25 cellular contexts compared by ENCODE assay signal in the genomic region with DNA sequence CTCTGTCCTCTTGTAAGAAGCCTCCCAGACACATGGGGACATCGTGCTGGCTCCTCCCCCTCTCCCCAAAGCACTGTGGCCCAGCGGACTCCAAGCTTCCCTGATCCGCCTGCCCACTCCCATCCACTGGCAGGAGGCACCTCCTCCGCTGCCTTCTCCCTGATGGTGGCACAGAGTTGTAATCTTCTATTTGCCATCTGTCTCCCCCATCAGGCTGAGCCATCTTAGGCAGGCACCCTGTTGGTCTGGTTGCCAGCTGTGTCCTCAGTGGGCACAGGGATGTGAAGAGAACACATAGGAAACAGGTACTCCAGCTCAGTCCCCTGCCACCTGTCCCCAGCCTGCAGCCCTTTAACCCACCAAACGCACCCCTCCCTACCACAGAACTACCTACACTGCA. TPM values are rescaled to one million over a fixed set of nuclear protein-coding genes. Genes with fewer than 3 reads are reported as not detected.
DNase-seq lines count a peak whose midpoint lies in the region; ATAC-seq, FAIRE-seq and TF ChIP-seq lines count a peak whose summit lies in the region.
"Had no signal": no experiment of that assay in that cellular context is flagged by ENCODE, and none has a peak within 500 bp of the region (broad histone marks: within the 10 kb centered on the region; RNA-seq: fewer than 3 reads in every experiment).

No MANE protein-coding gene starts in this region.

- peaks cover 12% of the 10 kb centered on the region for H3K36me3 ChIP-seq in CD4-positive, CD25-positive, alpha-beta regulatory T cell (ENCODE audit: control insufficient read depth, insufficient read depth, low read length)
- H3K36me3 ChIP-seq in colonic mucosa, result peaks cover 6% of the 10 kb centered on the region
- H3K36me3 ChIP-seq: SJSA1 had no signal

- in situ Hi-C loops in KBM-7 (cut with MboI; ENCODE audit: low pct_unique_long_range_greater_than_20kb, low sequenced_read_pairs), result no loop called here

- no peak overlapping the region for H3K4me3 Mint-ChIP-seq in CD4-positive, CD25-positive, alpha-beta regulatory T cell
- H3K4me3 Mint-ChIP-seq in glutamatergic neuron (ENCODE audit: unreplicated experiment), result no peak overlapping the region
- H3K4me3 Mint-ChIP-seq: activated naive CD8-positive, alpha-beta T cell; activated T-helper 1 cell treated with anti-CD3 and anti-CD28 coated beads, Interleukin-12 subunit alpha, Interleukin-12 subunit beta, Interleukin-2, Interleukin-4 antibody, amounts not matched to agents 30 ng/mL and 10 ng/mL and 1 ng/mL, durations not matched to agents 14 hours and 24 hours and 36 hours; CD8-positive, alpha-beta memory T cell; T-helper 1 cell treated with Interleukin-12 subunit alpha and Interleukin-12 subunit beta and Interleukin-4 antibody, amounts not matched to agents 30 μg/mL and 1 μg/mL, for 36 hours had no signal

- intact Hi-C loops in colonic mucosa (cut with DNase I), result no loop called here

- DNase-seq in CD4-positive, CD25-positive, alpha-beta regulatory T cell, result no peak
- DNase-seq in D721Med (ENCODE audit: insufficient read length, low spot score), result no peak
- peak; percentile 89 for DNase-seq in NCI-H69 (lab: John Stamatoyannopoulos, UW)
- DNase-seq in glutamatergic neuron, result no peak
- DNase-seq in KBM-7, result no peak
- no peak for DNase-seq in GM19238 (ENCODE audit: insufficient read length, low spot score)
- no peak for DNase-seq in colonic mucosa
- DNase-seq: activated CD4-positive, alpha-beta T cell treated with anti-CD3 and anti-CD28 coated beads for 48 hours; aorta; CD8-positive, alpha-beta memory T cell; DND-41; HCEC 1CT; left cardiac atrium; mammary epithelial cell; NCI-H146; nucleus accumbens; Peyer's patch; stimulated activated CD4-positive, alpha-beta T cell treated with anti-CD3 and anti-CD28 coated beads, Interleukin-1b, Interleukin-23, amount 100 ng/mL, for 48 hours; upper lobe of right lung had no signal

- H3K27ac ChIP-seq in CD4-positive, CD25-positive, alpha-beta regulatory T cell (ENCODE audit: insufficient read depth, low read length, poor library complexity, severe bottlenecking), result no peak overlapping the region
- no peak overlapping the region for H3K27ac ChIP-seq in colonic mucosa
- H3K27ac ChIP-seq: Peyer's patch, SJSA1, upper lobe of right lung had no signal

- H3K9ac ChIP-seq in colonic mucosa (ENCODE audit: low read depth in 2 of 2, low read length in 2 of 2), result no peak overlapping the region

- H3K4me1 ChIP-seq in CD4-positive, CD25-positive, alpha-beta regulatory T cell (ENCODE audit: control insufficient read depth, insufficient read depth, low read length, poor library complexity, severe bottlenecking), result peaks cover 14% of the 10 kb centered on the region
- no peaks in the 10 kb centered on the region for H3K4me1 ChIP-seq in colonic mucosa
- H3K4me1 ChIP-seq: Peyer's patch, upper lobe of right lung had no signal

- no peak for ATAC-seq in CD4-positive, CD25-positive, alpha-beta regulatory T cell (ENCODE audit: low read depth in 2 of 2)
- ATAC-seq in GM18873 (IDR thresholded peaks at IDR 0.05; ENCODE audit: low FRiP score, unreplicated experiment), result no peak
- ATAC-seq: left cardiac atrium, upper lobe of right lung had no signal

- peaks cover 3% of the 10 kb centered on the region for H3K36me3 Mint-ChIP-seq in CD4-positive, CD25-positive, alpha-beta regulatory T cell
- H3K36me3 Mint-ChIP-seq in glutamatergic neuron (ENCODE audit: unreplicated experiment), result no peaks in the 10 kb centered on the region
- H3K36me3 Mint-ChIP-seq: activated naive CD8-positive, alpha-beta T cell had no signal

- H3K27me3 ChIP-seq in CD4-positive, CD25-positive, alpha-beta regulatory T cell (ENCODE audit: control insufficient read depth, insufficient read depth, low read length), result no peaks in the 10 kb centered on the region
- H3K27me3 ChIP-seq in colonic mucosa, result no peaks in the 10 kb centered on the region
- H3K27me3 ChIP-seq: Peyer's patch, SJSA1, upper lobe of right lung had no signal

- H3K27me3 Mint-ChIP-seq in CD4-positive, CD25-positive, alpha-beta regulatory T cell, result no peaks in the 10 kb centered on the region
- H3K27me3 Mint-ChIP-seq in glutamatergic neuron (ENCODE audit: unreplicated experiment), result peaks cover 4% of the 10 kb centered on the region
- H3K27me3 Mint-ChIP-seq: activated naive CD8-positive, alpha-beta T cell; CD8-positive, alpha-beta memory T cell had no signal

- H3K9me3 ChIP-seq in CD4-positive, CD25-positive, alpha-beta regulatory T cell (ENCODE audit: control insufficient read depth in 2 of 2, low read length in 2 of 2), result no peaks in the 10 kb centered on the region
- no peaks in the 10 kb centered on the region for H3K9me3 ChIP-seq in colonic mucosa
- H3K9me3 ChIP-seq: Peyer's patch, SJSA1, upper lobe of right lung had no signal

- no peak overlapping the region for H3K4me3 ChIP-seq in CD4-positive, CD25-positive, alpha-beta regulatory T cell (ENCODE audit: low read depth, low read length)
- no peak overlapping the region for H3K4me3 ChIP-seq in colonic mucosa
- H3K4me3 ChIP-seq: Peyer's patch, SJSA1, upper lobe of right lung had no signal

- no peaks in the 10 kb centered on the region for H3K9me3 Mint-ChIP-seq in CD4-positive, CD25-positive, alpha-beta regulatory T cell
- peaks cover 2% of the 10 kb centered on the region for H3K9me3 Mint-ChIP-seq in glutamatergic neuron (ENCODE audit: unreplicated experiment)
- H3K9me3 Mint-ChIP-seq: activated T-helper 1 cell treated with anti-CD3 and anti-CD28 coated beads, Interleukin-12 subunit alpha, Interleukin-12 subunit beta, Interleukin-2, Interleukin-4 antibody, amounts not matched to agents 30 ng/mL and 10 ng/mL and 1 ng/mL, durations not matched to agents 14 hours and 24 hours and 36 hours; CD8-positive, alpha-beta memory T cell; T-helper 1 cell treated with Interleukin-12 subunit alpha and Interleukin-12 subunit beta and Interleukin-4 antibody, amounts not matched to agents 30 μg/mL and 1 μg/mL, for 36 hours had no signal

- peak; percentile 10 for TF ChIP-seq CTCF in D721Med (IDR thresholded peaks at IDR 0.05; ENCODE audit: insufficient read depth, missing control alignments)
- TF ChIP-seq CTCF in glutamatergic neuron (IDR thresholded peaks at IDR 0.05; ENCODE audit: partially characterized antibody, unreplicated experiment), result no peak
- no peak for TF ChIP-seq CTCF in colonic mucosa (IDR thresholded peaks at IDR 0.05)

- no peak for FAIRE-seq in D721Med (lab: Jason Lieb, UNC)
- FAIRE-seq: endothelial cell of umbilical vein had no signal

- peaks cover 3 to 50% (median 13%) of the 10 kb centered on the region in 4 donors for H3K4me1 Mint-ChIP-seq in CD4-positive, CD25-positive, alpha-beta regulatory T cell
- H3K4me1 Mint-ChIP-seq in glutamatergic neuron (ENCODE audit: low read depth, unreplicated experiment), result peaks cover 6% of the 10 kb centered on the region

- H3K27ac Mint-ChIP-seq in CD4-positive, CD25-positive, alpha-beta regulatory T cell, result peak overlapping the region in 2 of 3 donors; percentile 25 to 86
- H3K27ac Mint-ChIP-seq in glutamatergic neuron (ENCODE audit: unreplicated experiment), result peak overlapping the region; percentile 55
- H3K27ac Mint-ChIP-seq: activated naive CD8-positive, alpha-beta T cell; activated T-helper 1 cell treated with anti-CD3 and anti-CD28 coated beads, Interleukin-12 subunit alpha, Interleukin-12 subunit beta, Interleukin-2, Interleukin-4 antibody, amounts not matched to agents 30 ng/mL and 10 ng/mL and 1 ng/mL, durations not matched to agents 14 hours and 24 hours and 36 hours; T-helper 1 cell treated with Interleukin-12 subunit alpha and Interleukin-12 subunit beta and Interleukin-4 antibody, amounts not matched to agents 30 μg/mL and 1 μg/mL, for 36 hours had no signal

RNA-seq across cellular contexts. Expression of gene ZDHHC12, which starts 5.4 kb away (rescaled TPM):
- total RNA-seq in CD4-positive, CD25-positive, alpha-beta regulatory T cell, result 25.1 TPM
- polyA plus RNA-seq in CD4-positive, CD25-positive, alpha-beta regulatory T cell, result 10 to 100 TPM; 49.4 to 59.8 (median 54.3) TPM
- total RNA-seq in glutamatergic neuron (ENCODE audit: unreplicated experiment) (18.2 TPM), colonic mucosa (100 to 1,000 TPM in 1 of 2 donors, 10 to 100 TPM in 1; 69.9 to 129 TPM)

RNA-seq across cellular contexts. Expression of gene PKN3, which starts 27.0 kb away (rescaled TPM):
- total RNA-seq in CD4-positive, CD25-positive, alpha-beta regulatory T cell, result 2.6 TPM
- polyA plus RNA-seq in CD4-positive, CD25-positive, alpha-beta regulatory T cell, result under 1 TPM in 3 of 4 donors, not detected in 1; 0.69 to 0.96 (median 0.70) TPM
- total RNA-seq in glutamatergic neuron (ENCODE audit: unreplicated experiment) (4.3 TPM), colonic mucosa (1 to 10 TPM; 2.8 to 7.5 TPM)

RNA-seq across cellular contexts. Expression of gene SET, which starts 40.3 kb away (rescaled TPM):
- 226 TPM for total RNA-seq in CD4-positive, CD25-positive, alpha-beta regulatory T cell
- polyA plus RNA-seq in CD4-positive, CD25-positive, alpha-beta regulatory T cell, result 100 to 1,000 TPM; 123 to 200 (median 154) TPM
- 387 TPM for total RNA-seq in glutamatergic neuron (ENCODE audit: unreplicated experiment)
- total RNA-seq in colonic mucosa, result 100 to 1,000 TPM; 222 to 348 TPM

RNA-seq across cellular contexts. Expression of gene ZER1, which starts 42.4 kb away (rescaled TPM):
- 44.7 TPM for total RNA-seq in CD4-positive, CD25-positive, alpha-beta regulatory T cell
- polyA plus RNA-seq in CD4-positive, CD25-positive, alpha-beta regulatory T cell, result 10 to 100 TPM; 31.9 to 44.2 (median 37.1) TPM
- total RNA-seq in glutamatergic neuron (ENCODE audit: unreplicated experiment), result 38.0 TPM
- total RNA-seq in colonic mucosa, result 10 to 100 TPM; 35.1 to 54.7 TPM

RNA-seq across cellular contexts. Expression of gene TBC1D13, which starts 57.8 kb away (rescaled TPM):
- total RNA-seq in CD4-positive, CD25-positive, alpha-beta regulatory T cell, result 24.3 TPM
- 10 to 100 TPM; 13.3 to 18.8 (median 16.8) TPM for polyA plus RNA-seq in CD4-positive, CD25-positive, alpha-beta regulatory T cell
- total RNA-seq in glutamatergic neuron (ENCODE audit: unreplicated experiment), result 25.6 TPM
- total RNA-seq in colonic mucosa, result 10 to 100 TPM; 17.4 to 21.6 TPM
